1 cellular context compared by ENCODE assay signal in the genomic region with DNA sequence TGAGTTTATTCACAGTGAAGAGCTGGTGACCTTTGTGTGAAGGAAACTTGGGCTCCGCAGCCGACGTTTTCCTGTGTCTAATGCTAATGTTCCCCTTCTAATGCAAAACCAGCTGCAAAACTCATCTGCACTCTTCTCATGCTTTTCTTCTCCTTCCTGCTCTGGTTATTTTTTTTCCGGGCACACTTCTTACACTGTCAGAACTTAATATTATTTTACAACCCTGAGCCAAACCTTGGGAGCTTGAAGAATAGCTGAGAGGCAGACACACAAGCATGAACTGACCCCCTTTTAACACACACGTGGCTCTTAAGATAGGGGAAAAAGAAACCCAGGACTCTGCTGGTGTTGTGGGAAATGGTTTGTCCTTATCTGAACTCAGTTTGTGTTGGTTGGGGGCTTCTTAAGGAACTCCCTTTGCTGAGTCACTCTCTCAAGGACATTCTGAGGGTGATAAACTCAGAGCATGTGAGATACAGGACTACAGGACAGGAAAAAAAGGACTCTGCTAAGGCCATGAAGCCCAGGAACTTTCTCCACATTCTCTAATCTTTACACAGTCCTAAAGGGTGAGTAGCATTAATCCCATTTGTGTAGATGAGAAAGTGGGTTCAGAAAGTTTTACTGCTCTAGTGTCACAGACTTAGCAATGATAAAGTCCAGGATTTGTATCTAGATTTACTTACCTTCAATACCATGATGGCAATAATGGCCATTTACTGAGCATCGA.
TF ChIP-seq lines count a peak whose summit lies in the region.

No MANE protein-coding gene starts in this region.

TF ChIP-seq in K562, 482 proteins besides CTCF, POLR2A, EP300 and RAD21 (continued from another document and continues in another):
- TF ChIP-seq MED1 (CRISPR knock-in tag; IDR thresholded peaks at IDR 0.05; ENCODE audit: borderline replicate concordance) (no peak), BRF2 (IDR thresholded peaks at IDR 0.05; ENCODE audit: borderline replicate concordance, insufficient read depth, insufficient read length) (no peak), AFF4 (CRISPR knock-in tag; IDR thresholded peaks at IDR 0.05) (peak; percentile 29; the same call in 1 of the 2 replicates), ZNF239 (CRISPR knock-in tag; IDR thresholded peaks at IDR 0.05) (no peak), CREB3L1 (IDR thresholded peaks at IDR 0.05; ENCODE audit: borderline replicate concordance, low read depth) (peak; percentile 80), ZNF707 (CRISPR knock-in tag; conservative IDR thresholded peaks at IDR 0.05) (no peak), ZNF311 (CRISPR knock-in tag; IDR thresholded peaks at IDR 0.05) (0 out of 2 replicates have a peak, but pooled peaks have one; percentile 25), ZHX1 (conservative IDR thresholded peaks at IDR 0.05; ENCODE audit: low read length) (no peak), VEZF1 (CRISPR knock-in tag; IDR thresholded peaks at IDR 0.05) (peak; percentile 77), ILK (tag; IDR thresholded peaks at IDR 0.05; ENCODE audit: borderline replicate concordance, low read depth) (no peak), HLTF (IDR thresholded peaks at IDR 0.05) (no peak; the same call in 1 of the 2 replicates), ZNF696 (CRISPR knock-in tag; conservative IDR thresholded peaks at IDR 0.05) (no peak), RREB1 (CRISPR knock-in tag; IDR thresholded peaks at IDR 0.05) (0 out of 2 replicates have a peak, but pooled peaks have one; percentile 13), SRSF7 (optimal IDR thresholded peaks at IDR 0.05; ENCODE audit: low read depth, low read length) (no peak), KLF6 (CRISPR knock-in tag; IDR thresholded peaks at IDR 0.05; ENCODE audit: borderline replicate concordance) (no peak), EHMT2 (IDR thresholded peaks at IDR 0.05) (0 out of 2 replicates have a peak, but pooled peaks have one; percentile 52), L3MBTL2 (IDR thresholded peaks at IDR 0.05) (peak; percentile 94), POLR3G (IDR thresholded peaks at IDR 0.05; ENCODE audit: extremely low read depth, insufficient read length, insufficient replicate concordance) (no peak)
- TF ChIP-seq, protein P1, sequence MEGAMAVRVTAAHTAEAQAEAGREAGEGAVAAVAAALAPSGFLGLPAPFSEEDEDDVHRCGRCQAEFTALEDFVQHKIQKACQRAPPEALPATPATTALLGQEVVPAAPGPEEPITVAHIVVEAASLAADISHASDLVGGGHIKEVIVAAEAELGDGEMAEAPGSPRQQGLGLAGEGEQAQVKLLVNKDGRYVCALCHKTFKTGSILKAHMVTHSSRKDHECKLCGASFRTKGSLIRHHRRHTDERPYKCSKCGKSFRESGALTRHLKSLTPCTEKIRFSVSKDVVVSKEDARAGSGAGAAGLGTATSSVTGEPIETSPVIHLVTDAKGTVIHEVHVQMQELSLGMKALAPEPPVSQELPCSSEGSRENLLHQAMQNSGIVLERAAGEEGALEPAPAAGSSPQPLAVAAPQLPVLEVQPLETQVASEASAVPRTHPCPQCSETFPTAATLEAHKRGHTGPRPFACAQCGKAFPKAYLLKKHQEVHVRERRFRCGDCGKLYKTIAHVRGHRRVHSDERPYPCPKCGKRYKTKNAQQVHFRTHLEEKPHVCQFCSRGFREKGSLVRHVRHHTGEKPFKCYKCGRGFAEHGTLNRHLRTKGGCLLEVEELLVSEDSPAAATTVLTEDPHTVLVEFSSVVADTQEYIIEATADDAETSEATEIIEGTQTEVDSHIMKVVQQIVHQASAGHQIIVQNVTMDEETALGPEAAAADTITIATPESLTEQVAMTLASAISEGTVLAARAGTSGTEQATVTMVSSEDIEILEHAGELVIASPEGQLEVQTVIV (CRISPR knock-in tag; IDR thresholded peaks at IDR 0.05; ENCODE audit: borderline replicate concordance): no peak
- TF ChIP-seq, protein P2, sequence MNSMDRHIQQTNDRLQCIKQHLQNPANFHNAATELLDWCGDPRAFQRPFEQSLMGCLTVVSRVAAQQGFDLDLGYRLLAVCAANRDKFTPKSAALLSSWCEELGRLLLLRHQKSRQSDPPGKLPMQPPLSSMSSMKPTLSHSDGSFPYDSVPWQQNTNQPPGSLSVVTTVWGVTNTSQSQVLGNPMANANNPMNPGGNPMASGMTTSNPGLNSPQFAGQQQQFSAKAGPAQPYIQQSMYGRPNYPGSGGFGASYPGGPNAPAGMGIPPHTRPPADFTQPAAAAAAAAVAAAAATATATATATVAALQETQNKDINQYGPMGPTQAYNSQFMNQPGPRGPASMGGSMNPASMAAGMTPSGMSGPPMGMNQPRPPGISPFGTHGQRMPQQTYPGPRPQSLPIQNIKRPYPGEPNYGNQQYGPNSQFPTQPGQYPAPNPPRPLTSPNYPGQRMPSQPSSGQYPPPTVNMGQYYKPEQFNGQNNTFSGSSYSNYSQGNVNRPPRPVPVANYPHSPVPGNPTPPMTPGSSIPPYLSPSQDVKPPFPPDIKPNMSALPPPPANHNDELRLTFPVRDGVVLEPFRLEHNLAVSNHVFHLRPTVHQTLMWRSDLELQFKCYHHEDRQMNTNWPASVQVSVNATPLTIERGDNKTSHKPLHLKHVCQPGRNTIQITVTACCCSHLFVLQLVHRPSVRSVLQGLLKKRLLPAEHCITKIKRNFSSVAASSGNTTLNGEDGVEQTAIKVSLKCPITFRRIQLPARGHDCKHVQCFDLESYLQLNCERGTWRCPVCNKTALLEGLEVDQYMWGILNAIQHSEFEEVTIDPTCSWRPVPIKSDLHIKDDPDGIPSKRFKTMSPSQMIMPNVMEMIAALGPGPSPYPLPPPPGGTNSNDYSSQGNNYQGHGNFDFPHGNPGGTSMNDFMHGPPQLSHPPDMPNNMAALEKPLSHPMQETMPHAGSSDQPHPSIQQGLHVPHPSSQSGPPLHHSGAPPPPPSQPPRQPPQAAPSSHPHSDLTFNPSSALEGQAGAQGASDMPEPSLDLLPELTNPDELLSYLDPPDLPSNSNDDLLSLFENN (IDR thresholded peaks at IDR 0.05; ENCODE audit: low read depth in 2 of 2, low read length in 2 of 2): peak in 1 of 2 experiments; percentile 62; a peak in 1 of 4 replicates
